ENCODE assay signal across 1 cellular context in the genomic region with DNA sequence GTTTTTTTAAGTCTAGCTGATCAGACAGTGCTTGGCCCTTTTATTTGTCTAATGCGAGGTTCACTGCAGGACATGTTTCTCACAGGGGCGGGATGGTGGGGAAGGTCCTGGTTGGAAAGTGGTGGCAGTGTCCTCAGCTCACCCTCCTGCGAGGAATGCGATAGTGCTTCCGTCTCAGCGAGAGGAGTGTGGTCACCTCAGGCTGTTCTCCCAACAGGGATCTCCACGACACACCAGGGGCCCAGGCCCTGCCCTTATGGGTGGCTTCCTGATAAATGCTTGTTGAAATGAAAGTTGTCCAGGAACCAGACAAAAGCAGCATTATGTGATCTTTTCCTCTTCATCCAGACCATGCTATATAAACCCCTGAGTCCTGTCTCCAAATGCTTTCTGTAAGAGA.
TF ChIP-seq lines count a peak whose summit lies in the region.

No MANE protein-coding gene starts in this region.

TF ChIP-seq in K562, 482 proteins besides CTCF, POLR2A, EP300 and RAD21 (continued from another document):
- TF ChIP-seq RFX1 (IDR thresholded peaks at IDR 0.05), result no peak
- TF ChIP-seq MTA1 (IDR thresholded peaks at IDR 0.05; ENCODE audit: borderline replicate concordance), result peak; percentile 47; the same call in 1 of the 2 replicates
- peak; percentile 73 for TF ChIP-seq MYC (IDR thresholded peaks at IDR 0.05; ENCODE audit: low read depth, low read length)
- no peak for TF ChIP-seq MYC (CRISPR knock-in tag; IDR thresholded peaks at IDR 0.05; ENCODE audit: borderline replicate concordance, low read depth)
- TF ChIP-seq SAFB2 (IDR thresholded peaks at IDR 0.05; ENCODE audit: borderline replicate concordance, low read depth, low read length, severe bottlenecking), result no peak
- TF ChIP-seq ZNF431 (CRISPR knock-in tag; IDR thresholded peaks at IDR 0.05), result no peak
- TF ChIP-seq, protein P1, sequence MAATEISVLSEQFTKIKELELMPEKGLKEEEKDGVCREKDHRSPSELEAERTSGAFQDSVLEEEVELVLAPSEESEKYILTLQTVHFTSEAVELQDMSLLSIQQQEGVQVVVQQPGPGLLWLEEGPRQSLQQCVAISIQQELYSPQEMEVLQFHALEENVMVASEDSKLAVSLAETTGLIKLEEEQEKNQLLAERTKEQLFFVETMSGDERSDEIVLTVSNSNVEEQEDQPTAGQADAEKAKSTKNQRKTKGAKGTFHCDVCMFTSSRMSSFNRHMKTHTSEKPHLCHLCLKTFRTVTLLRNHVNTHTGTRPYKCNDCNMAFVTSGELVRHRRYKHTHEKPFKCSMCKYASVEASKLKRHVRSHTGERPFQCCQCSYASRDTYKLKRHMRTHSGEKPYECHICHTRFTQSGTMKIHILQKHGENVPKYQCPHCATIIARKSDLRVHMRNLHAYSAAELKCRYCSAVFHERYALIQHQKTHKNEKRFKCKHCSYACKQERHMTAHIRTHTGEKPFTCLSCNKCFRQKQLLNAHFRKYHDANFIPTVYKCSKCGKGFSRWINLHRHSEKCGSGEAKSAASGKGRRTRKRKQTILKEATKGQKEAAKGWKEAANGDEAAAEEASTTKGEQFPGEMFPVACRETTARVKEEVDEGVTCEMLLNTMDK (IDR thresholded peaks at IDR 0.05; ENCODE audit: borderline replicate concordance, insufficient read depth, low read depth, low read length, poor library complexity, severe bottlenecking), result no peak
- 0 out of 4 replicates have a peak, but pooled peaks of 1 of the 2 experiments have one; percentile 38 for TF ChIP-seq MAZ (CRISPR knock-in tag; conservative IDR thresholded peaks at IDR 0.05 in 1 of 2, IDR thresholded peaks at IDR 0.05 in 1 of 2)
- no peak for TF ChIP-seq HNRNPH1 (optimal IDR thresholded peaks at IDR 0.05; ENCODE audit: low read depth, low read length)
- no peak for TF ChIP-seq FOXJ3 (CRISPR knock-in tag; IDR thresholded peaks at IDR 0.05)
- TF ChIP-seq HOXB6 (CRISPR knock-in tag; IDR thresholded peaks at IDR 0.05; ENCODE audit: borderline replicate concordance), result no peak
- peak; percentile 46; the same call in 1 of the 2 replicates for TF ChIP-seq NBN (IDR thresholded peaks at IDR 0.05; ENCODE audit: low read depth)
- TF ChIP-seq PML (IDR thresholded peaks at IDR 0.05; ENCODE audit: low read length), result no peak
- peak; percentile 63; the same call in 1 of the 2 replicates for TF ChIP-seq CTBP1 (IDR thresholded peaks at IDR 0.05; ENCODE audit: borderline replicate concordance)
- TF ChIP-seq NFIX (CRISPR knock-in tag; IDR thresholded peaks at IDR 0.05; ENCODE audit: low read depth), result no peak
- TF ChIP-seq SMARCB1 (IDR thresholded peaks at IDR 0.05; ENCODE audit: insufficient read length, low read depth), result no peak
- TF ChIP-seq RFX7 (CRISPR knock-in tag; IDR thresholded peaks at IDR 0.05), result no peak
- TF ChIP-seq SUPT5H (IDR thresholded peaks at IDR 0.05), result no peak
- peak; percentile 82 for TF ChIP-seq ETV1 (tag; conservative IDR thresholded peaks at IDR 0.05; ENCODE audit: low read depth)
- TF ChIP-seq GATAD2B (IDR thresholded peaks at IDR 0.05; ENCODE audit: borderline replicate concordance), result no peak
- peak; percentile 81 for TF ChIP-seq DPF2 (IDR thresholded peaks at IDR 0.05)
- no peak for TF ChIP-seq ZZZ3 (IDR thresholded peaks at IDR 0.05)
- TF ChIP-seq, protein P2, sequence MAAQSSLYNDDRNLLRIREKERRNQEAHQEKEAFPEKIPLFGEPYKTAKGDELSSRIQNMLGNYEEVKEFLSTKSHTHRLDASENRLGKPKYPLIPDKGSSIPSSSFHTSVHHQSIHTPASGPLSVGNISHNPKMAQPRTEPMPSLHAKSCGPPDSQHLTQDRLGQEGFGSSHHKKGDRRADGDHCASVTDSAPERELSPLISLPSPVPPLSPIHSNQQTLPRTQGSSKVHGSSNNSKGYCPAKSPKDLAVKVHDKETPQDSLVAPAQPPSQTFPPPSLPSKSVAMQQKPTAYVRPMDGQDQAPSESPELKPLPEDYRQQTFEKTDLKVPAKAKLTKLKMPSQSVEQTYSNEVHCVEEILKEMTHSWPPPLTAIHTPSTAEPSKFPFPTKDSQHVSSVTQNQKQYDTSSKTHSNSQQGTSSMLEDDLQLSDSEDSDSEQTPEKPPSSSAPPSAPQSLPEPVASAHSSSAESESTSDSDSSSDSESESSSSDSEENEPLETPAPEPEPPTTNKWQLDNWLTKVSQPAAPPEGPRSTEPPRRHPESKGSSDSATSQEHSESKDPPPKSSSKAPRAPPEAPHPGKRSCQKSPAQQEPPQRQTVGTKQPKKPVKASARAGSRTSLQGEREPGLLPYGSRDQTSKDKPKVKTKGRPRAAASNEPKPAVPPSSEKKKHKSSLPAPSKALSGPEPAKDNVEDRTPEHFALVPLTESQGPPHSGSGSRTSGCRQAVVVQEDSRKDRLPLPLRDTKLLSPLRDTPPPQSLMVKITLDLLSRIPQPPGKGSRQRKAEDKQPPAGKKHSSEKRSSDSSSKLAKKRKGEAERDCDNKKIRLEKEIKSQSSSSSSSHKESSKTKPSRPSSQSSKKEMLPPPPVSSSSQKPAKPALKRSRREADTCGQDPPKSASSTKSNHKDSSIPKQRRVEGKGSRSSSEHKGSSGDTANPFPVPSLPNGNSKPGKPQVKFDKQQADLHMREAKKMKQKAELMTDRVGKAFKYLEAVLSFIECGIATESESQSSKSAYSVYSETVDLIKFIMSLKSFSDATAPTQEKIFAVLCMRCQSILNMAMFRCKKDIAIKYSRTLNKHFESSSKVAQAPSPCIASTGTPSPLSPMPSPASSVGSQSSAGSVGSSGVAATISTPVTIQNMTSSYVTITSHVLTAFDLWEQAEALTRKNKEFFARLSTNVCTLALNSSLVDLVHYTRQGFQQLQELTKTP (IDR thresholded peaks at IDR 0.05; ENCODE audit: low read depth in 1 of 2, partially characterized antibody in 2 of 2), result peak in 1 of 2 experiments; percentile 81
- no peak for TF ChIP-seq PHF20 (IDR thresholded peaks at IDR 0.05; ENCODE audit: partially characterized antibody)
- TF ChIP-seq HDAC1 (IDR thresholded peaks at IDR 0.05), result peak in 1 of 2 experiments; percentile 60; a peak in 2 of 4 replicates
- TF ChIP-seq, protein P3, sequence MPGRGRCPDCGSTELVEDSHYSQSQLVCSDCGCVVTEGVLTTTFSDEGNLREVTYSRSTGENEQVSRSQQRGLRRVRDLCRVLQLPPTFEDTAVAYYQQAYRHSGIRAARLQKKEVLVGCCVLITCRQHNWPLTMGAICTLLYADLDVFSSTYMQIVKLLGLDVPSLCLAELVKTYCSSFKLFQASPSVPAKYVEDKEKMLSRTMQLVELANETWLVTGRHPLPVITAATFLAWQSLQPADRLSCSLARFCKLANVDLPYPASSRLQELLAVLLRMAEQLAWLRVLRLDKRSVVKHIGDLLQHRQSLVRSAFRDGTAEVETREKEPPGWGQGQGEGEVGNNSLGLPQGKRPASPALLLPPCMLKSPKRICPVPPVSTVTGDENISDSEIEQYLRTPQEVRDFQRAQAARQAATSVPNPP (IDR thresholded peaks at IDR 0.05; ENCODE audit: borderline replicate concordance, insufficient read depth, insufficient read length), result no peak
- TF ChIP-seq FIP1L1 (IDR thresholded peaks at IDR 0.05; ENCODE audit: low read depth, low read length, poor library complexity, severe bottlenecking), result no peak
- TF ChIP-seq, protein P4, sequence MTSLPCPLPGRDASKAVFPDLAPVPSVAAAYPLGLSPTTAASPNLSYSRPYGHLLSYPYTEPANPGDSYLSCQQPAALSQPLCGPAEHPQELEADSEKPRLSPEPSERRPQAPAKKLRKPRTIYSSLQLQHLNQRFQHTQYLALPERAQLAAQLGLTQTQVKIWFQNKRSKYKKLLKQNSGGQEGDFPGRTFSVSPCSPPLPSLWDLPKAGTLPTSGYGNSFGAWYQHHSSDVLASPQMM (CRISPR knock-in tag; IDR thresholded peaks at IDR 0.05), result no peak
- TF ChIP-seq MAFK (IDR thresholded peaks at IDR 0.05; ENCODE audit: low read length), result 0 out of 2 replicates have a peak, but pooled peaks have one; percentile 3
- peak; percentile 59; the same call in 1 of the 2 replicates for TF ChIP-seq CREM (IDR thresholded peaks at IDR 0.05; ENCODE audit: low read depth)
- no peak for TF ChIP-seq ZNF212 (CRISPR knock-in tag; IDR thresholded peaks at IDR 0.05)
- TF ChIP-seq, protein P5, sequence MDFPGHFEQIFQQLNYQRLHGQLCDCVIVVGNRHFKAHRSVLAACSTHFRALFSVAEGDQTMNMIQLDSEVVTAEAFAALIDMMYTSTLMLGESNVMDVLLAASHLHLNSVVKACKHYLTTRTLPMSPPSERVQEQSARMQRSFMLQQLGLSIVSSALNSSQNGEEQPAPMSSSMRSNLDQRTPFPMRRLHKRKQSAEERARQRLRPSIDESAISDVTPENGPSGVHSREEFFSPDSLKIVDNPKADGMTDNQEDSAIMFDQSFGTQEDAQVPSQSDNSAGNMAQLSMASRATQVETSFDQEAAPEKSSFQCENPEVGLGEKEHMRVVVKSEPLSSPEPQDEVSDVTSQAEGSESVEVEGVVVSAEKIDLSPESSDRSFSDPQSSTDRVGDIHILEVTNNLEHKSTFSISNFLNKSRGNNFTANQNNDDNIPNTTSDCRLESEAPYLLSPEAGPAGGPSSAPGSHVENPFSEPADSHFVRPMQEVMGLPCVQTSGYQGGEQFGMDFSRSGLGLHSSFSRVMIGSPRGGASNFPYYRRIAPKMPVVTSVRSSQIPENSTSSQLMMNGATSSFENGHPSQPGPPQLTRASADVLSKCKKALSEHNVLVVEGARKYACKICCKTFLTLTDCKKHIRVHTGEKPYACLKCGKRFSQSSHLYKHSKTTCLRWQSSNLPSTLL (IDR thresholded peaks at IDR 0.05), result no peak
- TF ChIP-seq, protein P6, sequence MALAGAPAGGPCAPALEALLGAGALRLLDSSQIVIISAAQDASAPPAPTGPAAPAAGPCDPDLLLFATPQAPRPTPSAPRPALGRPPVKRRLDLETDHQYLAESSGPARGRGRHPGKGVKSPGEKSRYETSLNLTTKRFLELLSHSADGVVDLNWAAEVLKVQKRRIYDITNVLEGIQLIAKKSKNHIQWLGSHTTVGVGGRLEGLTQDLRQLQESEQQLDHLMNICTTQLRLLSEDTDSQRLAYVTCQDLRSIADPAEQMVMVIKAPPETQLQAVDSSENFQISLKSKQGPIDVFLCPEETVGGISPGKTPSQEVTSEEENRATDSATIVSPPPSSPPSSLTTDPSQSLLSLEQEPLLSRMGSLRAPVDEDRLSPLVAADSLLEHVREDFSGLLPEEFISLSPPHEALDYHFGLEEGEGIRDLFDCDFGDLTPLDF (CRISPR knock-in tag; IDR thresholded peaks at IDR 0.05), result no peak
- 0 out of 4 replicates have a peak, but pooled peaks of 1 of the 2 experiments have one; percentile 23 for TF ChIP-seq SRF (CRISPR knock-in tag; IDR thresholded peaks at IDR 0.05)
- TF ChIP-seq NFYB (IDR thresholded peaks at IDR 0.05; ENCODE audit: extremely low read depth, insufficient read length), result no peak
- no peak for TF ChIP-seq MECOM (CRISPR knock-in tag; IDR thresholded peaks at IDR 0.05)
- TF ChIP-seq ZNF12 (CRISPR knock-in tag; IDR thresholded peaks at IDR 0.05), result no peak
- TF ChIP-seq ZNF830 (CRISPR knock-in tag; IDR thresholded peaks at IDR 0.05), result no peak
- TF ChIP-seq SREBF2 (CRISPR knock-in tag; IDR thresholded peaks at IDR 0.05), result no peak
- TF ChIP-seq ZNF165 (CRISPR knock-in tag; IDR thresholded peaks at IDR 0.05; ENCODE audit: borderline replicate concordance), result no peak
- no peak for TF ChIP-seq MAFG (tag; conservative IDR thresholded peaks at IDR 0.05)
- TF ChIP-seq, protein P7, sequence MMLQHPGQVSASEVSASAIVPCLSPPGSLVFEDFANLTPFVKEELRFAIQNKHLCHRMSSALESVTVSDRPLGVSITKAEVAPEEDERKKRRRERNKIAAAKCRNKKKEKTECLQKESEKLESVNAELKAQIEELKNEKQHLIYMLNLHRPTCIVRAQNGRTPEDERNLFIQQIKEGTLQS (IDR thresholded peaks at IDR 0.05), result no peak
- TF ChIP-seq, protein P7 (CRISPR knock-in tag; conservative IDR thresholded peaks at IDR 0.05), result no peak
- TF ChIP-seq MTA3 (IDR thresholded peaks at IDR 0.05; ENCODE audit: borderline replicate concordance), result peak; percentile 73; the same call in 1 of the 2 replicates
- peak; percentile 47; the same call in 1 of the 2 replicates for TF ChIP-seq SMARCA4 (IDR thresholded peaks at IDR 0.05)
- TF ChIP-seq SOX6 (IDR thresholded peaks at IDR 0.05), result peak; percentile 69; the same call in 1 of the 2 replicates
- no peak for TF ChIP-seq NR3C1 (CRISPR knock-in tag; IDR thresholded peaks at IDR 0.05)
- no peak for TF ChIP-seq EGR1 (conservative IDR thresholded peaks at IDR 0.05)
- TF ChIP-seq CBFA2T3 (IDR thresholded peaks at IDR 0.05), result peak; percentile 73
- TF ChIP-seq BRF1 (IDR thresholded peaks at IDR 0.05; ENCODE audit: borderline replicate concordance, extremely low read depth, insufficient read length), result no peak
- peak in 1 of 2 experiments; percentile 54; a peak in 2 of 4 replicates for TF ChIP-seq TEAD1 (CRISPR knock-in tag; IDR thresholded peaks at IDR 0.05)
- TF ChIP-seq PYGO2 (tag; IDR thresholded peaks at IDR 0.05), result no peak
